9 cellular contexts compared by ENCODE assay signal in genomic region chr3:180278583-180279188, GRCh38.
DNase-seq lines count a peak whose midpoint lies in the region; ATAC-seq lines count a peak whose summit lies in the region.
"Had no signal": no experiment of that assay in that cellular context is flagged by ENCODE, and none has a peak within 500 bp of the region (broad histone marks: within the 10 kb centered on the region; RNA-seq: fewer than 3 reads in every experiment).

No MANE protein-coding gene starts in this region.

- H3K9me3 Mint-ChIP-seq in stimulated activated naive B cell treated with anti-CD40 and anti-IgM and Interleukin-4, amounts not matched to agents 10 μg/mL and 1 μg/mL and 100 μg/mL, for 72 hours: no peaks in the 10 kb centered on the region
- H3K9me3 Mint-ChIP-seq: nephron had no signal

- no peaks in the 10 kb centered on the region for H3K4me1 ChIP-seq in SJCRH30

- H3K27me3 Mint-ChIP-seq in stimulated activated naive B cell treated with anti-CD40 and anti-IgM and Interleukin-4, amounts not matched to agents 10 μg/mL and 1 μg/mL and 100 μg/mL, for 72 hours: no peaks in the 10 kb centered on the region

- H3K9me3 ChIP-seq in SJCRH30 (replicated peaks): no peaks in the 10 kb centered on the region

- ATAC-seq in GM19043 (IDR thresholded peaks at IDR 0.05; ENCODE audit: low read depth, unreplicated experiment): peak; percentile 98
- peak; percentile 96 for ATAC-seq in HG02759 (IDR thresholded peaks at IDR 0.05; ENCODE audit: unreplicated experiment)
- peak; percentile 96 for ATAC-seq in HG03571 (IDR thresholded peaks at IDR 0.05; ENCODE audit: unreplicated experiment)
- peak; percentile 91 to 96 for ATAC-seq in stimulated activated naive B cell treated with anti-CD40 and anti-IgM and Interleukin-4, amounts not matched to agents 10 μg/mL and 1 μg/mL and 100 μg/mL, for 72 hours (replicated peaks)

- no peak overlapping the region for H3K27ac ChIP-seq in SJCRH30

- no peak overlapping the region for H3K4me3 ChIP-seq in SJCRH30

- no peaks in the 10 kb centered on the region for H3K36me3 ChIP-seq in SJCRH30

- H3K4me1 Mint-ChIP-seq in stimulated activated naive B cell treated with anti-CD40 and anti-IgM and Interleukin-4, amounts not matched to agents 10 μg/mL and 1 μg/mL and 100 μg/mL, for 72 hours: peaks cover 11 to 18% of the 10 kb centered on the region in 2 donors
- H3K4me1 Mint-ChIP-seq: nephron had no signal

- H3K27me3 ChIP-seq in SJCRH30: 0 out of 2 replicates have a peak, but pooled peaks cover 3% of the 10 kb centered on the region

- H3K36me3 Mint-ChIP-seq in stimulated activated naive B cell treated with anti-CD40 and anti-IgM and Interleukin-4, amounts not matched to agents 10 μg/mL and 1 μg/mL and 100 μg/mL, for 72 hours: no peaks in the 10 kb centered on the region

- no peak overlapping the region for H3K27ac Mint-ChIP-seq in stimulated activated naive B cell treated with anti-CD40 and anti-IgM and Interleukin-4, amounts not matched to agents 10 μg/mL and 1 μg/mL and 100 μg/mL, for 72 hours
- H3K27ac Mint-ChIP-seq: nephron had no signal

- no peak overlapping the region for H3K4me3 Mint-ChIP-seq in stimulated activated naive B cell treated with anti-CD40 and anti-IgM and Interleukin-4, amounts not matched to agents 10 μg/mL and 1 μg/mL and 100 μg/mL, for 72 hours
- H3K4me3 Mint-ChIP-seq: nephron had no signal

- DNase-seq in stimulated activated naive B cell treated with anti-CD40 and anti-IgM and Interleukin-4, amounts not matched to agents 10 μg/mL and 1 μg/mL and 100 μg/mL, for 72 hours: no peak
- DNase-seq in EL: no peak
- DNase-seq in SJCRH30: no peak
- no peak for DNase-seq in activated effector memory CD4-positive, alpha-beta T cell treated with anti-CD3 and anti-CD28 coated beads, Interleukin-2, amount 50 U/mL, for 16 hours
- DNase-seq: stimulated activated CD4-positive, alpha-beta T cell treated with anti-CD3 and anti-CD28 coated beads, Interleukin-4, amount 100 ng/mL, for 1 hour had no signal
